24 cellular contexts compared by ENCODE assay signal in genomic region chr1:22387888-22388564, GRCh38.
DNase-seq lines count a peak whose midpoint lies in the region; ATAC-seq, FAIRE-seq and TF ChIP-seq lines count a peak whose summit lies in the region.
"Had no signal": no experiment of that assay in that cellular context is flagged by ENCODE, and none has a peak within 500 bp of the region (broad histone marks: within the 10 kb centered on the region; RNA-seq: fewer than 3 reads in every experiment).

No MANE protein-coding gene starts in this region.

- no peak overlapping the region for H2BK12ac ChIP-seq in trophoblast cell (ENCODE audit: low read length)

- H3K4me2 ChIP-seq in astrocyte (ENCODE audit: low read length) = no peak overlapping the region
- peak overlapping the region; percentile 15 for H3K4me2 ChIP-seq in trophoblast cell (ENCODE audit: low read length)

- no peaks in the 10 kb centered on the region for H3K9me3 ChIP-seq in astrocyte (ENCODE audit: insufficient read depth, low read depth, low read length)
- H3K9me3 ChIP-seq in trophoblast cell (ENCODE audit: insufficient read depth, low read depth, low read length) = no peaks in the 10 kb centered on the region
- H3K9me3 ChIP-seq: SJCRH30 had no signal

- H3K79me2 ChIP-seq in astrocyte (ENCODE audit: insufficient read depth, low read length) (no peaks in the 10 kb centered on the region), trophoblast cell (ENCODE audit: control insufficient read depth, insufficient read depth, low read length, poor library complexity) (no peaks in the 10 kb centered on the region)

- H2AFZ ChIP-seq in astrocyte (ENCODE audit: low read depth, low read length) = no peak overlapping the region
- H2AFZ ChIP-seq in trophoblast cell (ENCODE audit: insufficient read depth, low read length, poor library complexity) = no peak overlapping the region

- peak; percentile 37 for FAIRE-seq in astrocyte (lab: Jason Lieb, UNC)
- FAIRE-seq: D721Med had no signal

- DNase-seq in EH (ENCODE audit: low read depth) (peak; percentile 79), astrocyte (ENCODE audit: low read depth) (no peak), foreskin keratinocyte (peak; percentile 26 to 33), trophoblast cell (no peak), SHP77 (lab: John Stamatoyannopoulos, UW) (no peak), GOT3 (lab: John Stamatoyannopoulos, UW) (no peak), DMS114 treated with DMSO at 0.1 percent for 48 hours (lab: John Stamatoyannopoulos, UW; ENCODE audit: unreplicated experiment) (no peak), HCEC 1CT (no peak)
- DNase-seq: ACHN; activated CD4-positive, alpha-beta T cell treated with anti-CD3 and anti-CD28 coated beads for 48 hours; activated T-cell treated with anti-CD3 and anti-CD28 coated beads, Interleukin-2, amount 50 U/mL, for 72 hours; anterior cingulate cortex; erythroblast; left cardiac atrium; naive thymus-derived CD8-positive, alpha-beta T cell; NCI-H1048; NCI-H2029; right cardiac atrium; SJCRH30; T-helper 17 cell had no signal

- H2BK120ac ChIP-seq in trophoblast cell (ENCODE audit: insufficient read depth, low read length, poor library complexity) = peak overlapping the region; percentile 9

- no peak overlapping the region for H4K8ac ChIP-seq in trophoblast cell (ENCODE audit: low read depth, low read length)

- no peak overlapping the region for H4K12ac ChIP-seq in trophoblast cell (ENCODE audit: low read depth, low read length)

- peak overlapping the region; percentile 30 for H4K91ac ChIP-seq in trophoblast cell (ENCODE audit: low read depth, low read length)

- H3K4me1 ChIP-seq in astrocyte (ENCODE audit: insufficient read depth, low read length) (no peaks in the 10 kb centered on the region), foreskin keratinocyte (peaks cover 11% of the 10 kb centered on the region), trophoblast cell (ENCODE audit: control insufficient read depth in 1 of 2, insufficient read depth in 2 of 2, low read length in 2 of 2) (peaks cover 12 to 21% of the 10 kb centered on the region in 2 experiments)

- H3K79me1 ChIP-seq in trophoblast cell (ENCODE audit: low read length) = peaks cover 17% of the 10 kb centered on the region

- peaks cover 3% of the 10 kb centered on the region for H3K9me3 Mint-ChIP-seq in astrocyte (ENCODE audit: unreplicated experiment)
- H3K9me3 Mint-ChIP-seq: activated naive CD4-positive, alpha-beta T cell treated with anti-CD3 and anti-CD28 coated beads, Interleukin-2, amount 50 U/mL, for 24 hours; activated T-cell treated with anti-CD3 and anti-CD28 coated beads, Interleukin-2, amount 50 U/mL, for 72 hours; naive thymus-derived CD8-positive, alpha-beta T cell; stimulated activated naive CD8-positive, alpha-beta T cell treated with anti-CD3 and anti-CD28 coated beads, Interleukin-15, Interleukin-2, amounts not matched to agents 100 ng/mL and 50 ng/mL, for 24 hours; type B pancreatic cell had no signal

- H3K4ac ChIP-seq in trophoblast cell (ENCODE audit: low read depth, low read length) = no peak overlapping the region

- no peak overlapping the region for H2BK5ac ChIP-seq in trophoblast cell (ENCODE audit: low read depth, low read length, poor library complexity)

- H3K4me3 ChIP-seq in astrocyte (ENCODE audit: insufficient read depth, low read depth, low read length) (no peak overlapping the region), trophoblast cell (ENCODE audit: low read depth, low read length) (no peak overlapping the region)
- H3K4me3 ChIP-seq: SJCRH30 had no signal

- H3K36me3 ChIP-seq in astrocyte (ENCODE audit: insufficient read depth, low read length) (no peaks in the 10 kb centered on the region), trophoblast cell (ENCODE audit: control insufficient read depth in 1 of 2, insufficient read depth in 2 of 2, low read length in 2 of 2) (no peaks in the 10 kb centered on the region)
- H3K36me3 ChIP-seq: SJCRH30 had no signal

- H3K27me3 ChIP-seq in astrocyte (ENCODE audit: insufficient read depth, low read length) = peaks cover 27% of the 10 kb centered on the region
- H3K27me3 ChIP-seq in foreskin keratinocyte = peaks cover 11% of the 10 kb centered on the region
- no peaks in the 10 kb centered on the region for H3K27me3 ChIP-seq in trophoblast cell (ENCODE audit: insufficient read depth, low read length)
- H3K27me3 ChIP-seq: SJCRH30 had no signal

- H3K27me3 Mint-ChIP-seq in astrocyte (ENCODE audit: low read depth, unreplicated experiment) = peaks cover 28% of the 10 kb centered on the region

- H3K27ac Mint-ChIP-seq in astrocyte (ENCODE audit: unreplicated experiment) = peak overlapping the region; percentile 45
- H3K27ac Mint-ChIP-seq: activated naive CD4-positive, alpha-beta T cell treated with anti-CD3 and anti-CD28 coated beads, Interleukin-2, amount 50 U/mL, for 24 hours; activated T-cell treated with anti-CD3 and anti-CD28 coated beads, Interleukin-2, amount 50 U/mL, for 72 hours; naive thymus-derived CD8-positive, alpha-beta T cell; stimulated activated naive CD8-positive, alpha-beta T cell treated with anti-CD3 and anti-CD28 coated beads, Interleukin-15, Interleukin-2, amounts not matched to agents 100 ng/mL and 50 ng/mL, for 24 hours; T-helper 17 cell; type B pancreatic cell had no signal

- TF ChIP-seq CTCF in astrocyte (IDR thresholded peaks at IDR 0.05; ENCODE audit: insufficient read depth, low read depth, low read length) = no peak
- TF ChIP-seq CTCF in foreskin keratinocyte (conservative IDR thresholded peaks at IDR 0.05) = no peak

- WGBS in trophoblast cell (ENCODE audit: extremely low coverage, insufficient coverage, insufficient read length) = no CpG with 5 or more reads among the region's 12 CpGs

- H3K4me3 Mint-ChIP-seq in astrocyte (ENCODE audit: unreplicated experiment) = no peak overlapping the region
- H3K4me3 Mint-ChIP-seq: activated naive CD4-positive, alpha-beta T cell treated with anti-CD3 and anti-CD28 coated beads, Interleukin-2, amount 50 U/mL, for 24 hours; activated T-cell treated with anti-CD3 and anti-CD28 coated beads, Interleukin-2, amount 50 U/mL, for 72 hours; naive thymus-derived CD8-positive, alpha-beta T cell; stimulated activated naive CD8-positive, alpha-beta T cell treated with anti-CD3 and anti-CD28 coated beads, Interleukin-15, Interleukin-2, amounts not matched to agents 100 ng/mL and 50 ng/mL, for 24 hours; T-helper 17 cell; type B pancreatic cell had no signal

- H3K4me1 Mint-ChIP-seq in astrocyte (ENCODE audit: low read depth, unreplicated experiment) = peaks cover 19% of the 10 kb centered on the region
- H3K4me1 Mint-ChIP-seq: activated naive CD4-positive, alpha-beta T cell treated with anti-CD3 and anti-CD28 coated beads, Interleukin-2, amount 50 U/mL, for 24 hours; naive thymus-derived CD8-positive, alpha-beta T cell; T-helper 17 cell had no signal

- H3K14ac ChIP-seq in trophoblast cell (ENCODE audit: low read length) = peak overlapping the region; percentile 3

- no peak overlapping the region for H2AK5ac ChIP-seq in trophoblast cell (ENCODE audit: low read length)

- H3K9ac ChIP-seq in astrocyte (ENCODE audit: low read length) = no peak overlapping the region
- no peak overlapping the region for H3K9ac ChIP-seq in trophoblast cell (ENCODE audit: low read length)

- no peak overlapping the region for H3K23ac ChIP-seq in trophoblast cell (ENCODE audit: low read length)

- no peaks in the 10 kb centered on the region for H3K36me3 Mint-ChIP-seq in astrocyte (ENCODE audit: low read depth, unreplicated experiment)
- H3K36me3 Mint-ChIP-seq: activated naive CD4-positive, alpha-beta T cell treated with anti-CD3 and anti-CD28 coated beads, Interleukin-2, amount 50 U/mL, for 24 hours; type B pancreatic cell had no signal

- no peaks in the 10 kb centered on the region for H4K20me1 ChIP-seq in astrocyte (ENCODE audit: insufficient read depth, low read length)

- H3K27ac ChIP-seq in astrocyte (ENCODE audit: low read depth, low read length) (no peak overlapping the region), foreskin keratinocyte (no peak overlapping the region), trophoblast cell (ENCODE audit: low read depth, low read length) (peak overlapping the region; percentile 67)
- H3K27ac ChIP-seq: SJCRH30 had no signal

- ATAC-seq in foreskin keratinocyte = peak; percentile 23
- ATAC-seq: activated T-cell treated with anti-CD3 and anti-CD28 coated beads, Interleukin-2, amount 50 U/mL, for 72 hours; left cardiac atrium; naive thymus-derived CD8-positive, alpha-beta T cell; right cardiac atrium; T-helper 17 cell had no signal

- no peak overlapping the region for H3K18ac ChIP-seq in trophoblast cell (ENCODE audit: low read length)

Comparison
In these comparisons a context has a peak if more than half of its experiments do, and no peak if none do; other contexts are left out.
1. DNase-seq: peak in EH (single experiment) and foreskin keratinocyte (2 of 2); none in astrocyte (single experiment), trophoblast cell (0 of 2), SHP77 (0 of 2), GOT3 (single experiment), DMS114 treated with DMSO at 0.1 percent for 48 hours (single experiment) and HCEC 1CT (single experiment).